Comparison of ENCODE assay signal across 13 cellular contexts in the genomic region with DNA sequence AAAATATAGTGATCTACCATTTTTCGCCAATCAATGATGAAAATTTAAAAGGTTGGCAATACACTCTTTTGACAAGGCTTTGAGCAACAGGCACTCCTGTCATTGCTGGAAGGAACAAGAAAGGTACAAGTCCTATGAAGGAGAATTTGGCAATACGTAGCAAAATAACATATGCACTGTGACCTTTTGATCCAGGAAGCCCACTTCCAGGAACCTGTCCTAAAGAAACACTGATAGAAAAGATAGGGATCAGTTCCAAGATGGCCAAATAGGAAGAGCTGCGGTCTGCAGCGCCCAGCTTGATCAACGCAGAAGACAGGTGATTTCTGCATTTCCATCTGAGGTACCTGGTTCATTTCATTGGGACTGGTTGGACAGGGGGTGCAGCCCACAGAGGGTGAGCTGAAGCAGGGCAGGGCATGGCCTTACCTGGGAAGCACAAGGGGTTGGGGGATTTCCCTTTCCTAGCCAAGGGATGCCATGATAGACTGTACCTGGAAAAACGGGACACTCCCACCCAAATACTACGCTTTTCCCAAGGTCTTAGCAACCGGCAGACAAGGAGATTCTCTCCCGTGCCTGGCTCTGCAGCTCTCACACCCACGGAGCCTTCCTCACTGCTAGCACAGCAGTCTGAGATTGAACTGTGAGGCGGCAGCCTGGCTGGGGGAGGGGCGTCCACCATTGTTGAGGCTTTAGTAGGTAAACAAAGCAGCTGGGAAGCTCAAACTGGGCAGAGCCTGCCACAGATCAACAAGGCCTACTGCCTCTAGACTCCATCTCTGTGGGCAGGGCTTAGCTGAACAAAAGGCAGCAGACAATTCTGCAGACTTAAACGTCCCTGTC.
DNase-seq lines count a peak whose midpoint lies in the region; ATAC-seq, FAIRE-seq and TF ChIP-seq lines count a peak whose summit lies in the region.
"Had no signal": no experiment of that assay in that cellular context is flagged by ENCODE, and none has a peak within 500 bp of the region (broad histone marks: within the 10 kb centered on the region; RNA-seq: fewer than 3 reads in every experiment).

No MANE protein-coding gene starts in this region.

- TF ChIP-seq CTCF in heart left ventricle (IDR thresholded peaks at IDR 0.05) (no peak), hepatocyte (IDR thresholded peaks at IDR 0.05; ENCODE audit: poor library complexity) (no peak)

- WGBS in right cardiac atrium: 57% methylated on average over 13 of the region's 13 CpGs
- 51 to 66% (median 61%) methylated on average over 12 to 13 of the region's 13 CpGs for WGBS in heart left ventricle, 4 donors
- 46% methylated on average over 13 of the region's 13 CpGs for WGBS in hepatocyte (ENCODE audit: low lambda C conversion rate, missing lambda C conversion rate)
- WGBS in small intestine, 3 donors: 40 to 54% (median 53%) methylated on average over 13 of the region's 13 CpGs

- H3K9me3 ChIP-seq in right cardiac atrium (ENCODE audit: control insufficient read depth, low read length) (no peaks in the 10 kb centered on the region), heart left ventricle (no peaks in the 10 kb centered on the region), hepatocyte (ENCODE audit: low read depth) (no peaks in the 10 kb centered on the region), small intestine (ENCODE audit: control insufficient read depth, low read depth) (no peaks in the 10 kb centered on the region)

- H3K4me2 ChIP-seq in hepatocyte: peak overlapping the region; percentile 39

- H2AFZ ChIP-seq in hepatocyte: peak overlapping the region; percentile 41

- H4K20me1 ChIP-seq in hepatocyte (ENCODE audit: insufficient read depth, poor library complexity, severe bottlenecking): no peaks in the 10 kb centered on the region

- H3K79me2 ChIP-seq in hepatocyte: no peaks in the 10 kb centered on the region

- no peaks in the 10 kb centered on the region for H3K4me1 ChIP-seq in right cardiac atrium (ENCODE audit: control insufficient read depth, insufficient read depth, low read length)
- H3K4me1 ChIP-seq in heart left ventricle: no peaks in the 10 kb centered on the region
- no peaks in the 10 kb centered on the region for H3K4me1 ChIP-seq in hepatocyte (ENCODE audit: insufficient read depth)
- H3K4me1 ChIP-seq in small intestine (ENCODE audit: control insufficient read depth in 2 of 2, insufficient read depth in 1 of 2, low read depth in 1 of 2, low read length in 1 of 2): no peaks in the 10 kb centered on the region

- intact Hi-C loops in right cardiac atrium (cut with DNase I): no loop called here
- intact Hi-C loops in heart left ventricle (cut with DNase I): no loop called here

- FAIRE-seq in small intestine (lab: Jason Lieb, UNC): no peak

- H3K9me2 ChIP-seq in hepatocyte (replicated peaks; ENCODE audit: insufficient read depth): no peaks in the 10 kb centered on the region

- H3K4me3 ChIP-seq in right cardiac atrium (ENCODE audit: low read length): no peak overlapping the region
- no peak overlapping the region for H3K4me3 ChIP-seq in heart left ventricle
- H3K4me3 ChIP-seq in hepatocyte: no peak overlapping the region
- H3K4me3 ChIP-seq in small intestine (ENCODE audit: low read depth in 1 of 2, low read length in 2 of 2): no peak overlapping the region

- ATAC-seq in right cardiac atrium: no peak
- no peak for ATAC-seq in heart left ventricle
- ATAC-seq in HG03196 (IDR thresholded peaks at IDR 0.05; ENCODE audit: unreplicated experiment): no peak
- ATAC-seq in HG02840 (IDR thresholded peaks at IDR 0.05; ENCODE audit: low FRiP score, unreplicated experiment): no peak
- ATAC-seq: activated CD4-positive, CD25-positive, alpha-beta regulatory T cell treated with anti-CD3 and anti-CD28 coated beads, Interleukin-2, amount 50 U/mL, for 24 hours had no signal

- TF ChIP-seq POLR2A in heart left ventricle (IDR thresholded peaks at IDR 0.05): no peak

- DNase-seq in right cardiac atrium: peak; percentile 27 to 59 (median 58)
- DNase-seq in heart left ventricle: no peak
- peak; percentile 78 for DNase-seq in NCI-H345 treated with DMSO at 0.1 percent for 48 hours (lab: John Stamatoyannopoulos, UW; ENCODE audit: unreplicated experiment)
- peak; percentile 30 for DNase-seq in hepatocyte (ENCODE audit: low spot score)
- no peak for DNase-seq in NAMALWA (ENCODE audit: low spot score)
- DNase-seq in small intestine: no peak
- DNase-seq: ACHN; activated naive CD8-positive, alpha-beta T cell treated with anti-CD3 and anti-CD28 coated beads, Interleukin-2, amount 10 ng/mL, durations not matched to agents 7 days and 5 days; Calu3; HFFc6 had no signal

- H3K27ac ChIP-seq in right cardiac atrium (ENCODE audit: low read length) (no peak overlapping the region), heart left ventricle (no peak overlapping the region), hepatocyte (no peak overlapping the region), small intestine (ENCODE audit: low read depth in 1 of 2, low read length in 1 of 2) (no peak overlapping the region)

- no peaks in the 10 kb centered on the region for H3K36me3 ChIP-seq in heart left ventricle
- H3K36me3 ChIP-seq in hepatocyte (replicated peaks; ENCODE audit: insufficient read depth, low read depth): no peaks in the 10 kb centered on the region
- H3K36me3 ChIP-seq in small intestine (ENCODE audit: control insufficient read depth in 2 of 2, insufficient read depth in 2 of 2, low read length in 2 of 2): no peaks in the 10 kb centered on the region

- no peaks in the 10 kb centered on the region for H3K27me3 ChIP-seq in right cardiac atrium (ENCODE audit: control insufficient read depth, insufficient read depth)
- H3K27me3 ChIP-seq in heart left ventricle: no peaks in the 10 kb centered on the region
- H3K27me3 ChIP-seq in hepatocyte: no peaks in the 10 kb centered on the region
- H3K27me3 ChIP-seq in small intestine (ENCODE audit: control insufficient read depth in 2 of 2, insufficient read depth in 2 of 2, low read length in 2 of 2): no peaks in the 10 kb centered on the region

Comparison
In these comparisons a context has a peak if more than half of its experiments do, and no peak if none do; other contexts are left out.
1. DNase-seq: peak in right cardiac atrium (3 of 3), NCI-H345 treated with DMSO at 0.1 percent for 48 hours (single experiment) and hepatocyte (single experiment); none in heart left ventricle (0 of 5), NAMALWA (single experiment) and small intestine (single experiment).